ENCODE assay signal across 1 cellular context in the genomic region with DNA sequence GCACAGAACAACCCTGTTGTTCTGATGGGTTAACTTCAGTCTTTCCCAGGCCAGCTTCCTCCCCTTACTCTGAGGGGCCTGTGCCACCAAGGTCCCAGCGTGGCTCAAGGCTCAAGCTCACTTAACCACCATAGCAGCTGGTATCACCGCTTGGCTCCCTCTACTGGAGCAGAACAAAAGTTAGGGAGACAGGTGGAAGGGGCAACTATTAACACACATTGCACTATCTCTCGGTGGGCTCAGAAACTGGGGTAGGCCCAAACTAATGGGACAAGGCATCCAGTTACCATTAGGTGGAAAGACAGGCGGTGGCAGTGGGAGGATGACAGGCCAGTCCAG.
TF ChIP-seq lines count a peak whose summit lies in the region.

No MANE protein-coding gene starts in this region.

TF ChIP-seq in HepG2, 621 proteins besides CTCF, POLR2A, EP300 and RAD21 (continued from another document and continues in another):
- TF ChIP-seq, protein P1, sequence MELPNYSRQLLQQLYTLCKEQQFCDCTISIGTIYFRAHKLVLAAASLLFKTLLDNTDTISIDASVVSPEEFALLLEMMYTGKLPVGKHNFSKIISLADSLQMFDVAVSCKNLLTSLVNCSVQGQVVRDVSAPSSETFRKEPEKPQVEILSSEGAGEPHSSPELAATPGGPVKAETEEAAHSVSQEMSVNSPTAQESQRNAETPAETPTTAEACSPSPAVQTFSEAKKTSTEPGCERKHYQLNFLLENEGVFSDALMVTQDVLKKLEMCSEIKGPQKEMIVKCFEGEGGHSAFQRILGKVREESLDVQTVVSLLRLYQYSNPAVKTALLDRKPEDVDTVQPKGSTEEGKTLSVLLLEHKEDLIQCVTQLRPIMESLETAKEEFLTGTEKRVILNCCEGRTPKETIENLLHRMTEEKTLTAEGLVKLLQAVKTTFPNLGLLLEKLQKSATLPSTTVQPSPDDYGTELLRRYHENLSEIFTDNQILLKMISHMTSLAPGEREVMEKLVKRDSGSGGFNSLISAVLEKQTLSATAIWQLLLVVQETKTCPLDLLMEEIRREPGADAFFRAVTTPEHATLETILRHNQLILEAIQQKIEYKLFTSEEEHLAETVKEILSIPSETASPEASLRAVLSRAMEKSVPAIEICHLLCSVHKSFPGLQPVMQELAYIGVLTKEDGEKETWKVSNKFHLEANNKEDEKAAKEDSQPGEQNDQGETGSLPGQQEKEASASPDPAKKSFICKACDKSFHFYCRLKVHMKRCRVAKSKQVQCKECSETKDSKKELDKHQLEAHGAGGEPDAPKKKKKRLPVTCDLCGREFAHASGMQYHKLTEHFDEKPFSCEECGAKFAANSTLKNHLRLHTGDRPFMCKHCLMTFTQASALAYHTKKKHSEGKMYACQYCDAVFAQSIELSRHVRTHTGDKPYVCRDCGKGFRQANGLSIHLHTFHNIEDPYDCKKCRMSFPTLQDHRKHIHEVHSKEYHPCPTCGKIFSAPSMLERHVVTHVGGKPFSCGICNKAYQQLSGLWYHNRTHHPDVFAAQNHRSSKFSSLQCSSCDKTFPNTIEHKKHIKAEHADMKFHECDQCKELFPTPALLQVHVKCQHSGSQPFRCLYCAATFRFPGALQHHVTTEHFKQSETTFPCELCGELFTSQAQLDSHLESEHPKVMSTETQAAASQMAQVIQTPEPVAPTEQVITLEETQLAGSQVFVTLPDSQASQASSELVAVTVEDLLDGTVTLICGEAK (IDR thresholded peaks at IDR 0.05) = no peak
- TF ChIP-seq, protein P1 (CRISPR knock-in tag; IDR thresholded peaks at IDR 0.05) = no peak
- TF ChIP-seq HOXA7 (CRISPR knock-in tag; IDR thresholded peaks at IDR 0.05) (no peak), ZNF670 (CRISPR knock-in tag; IDR thresholded peaks at IDR 0.05; ENCODE audit: borderline replicate concordance) (no peak), SALL1 (CRISPR knock-in tag; IDR thresholded peaks at IDR 0.05) (peak; percentile 54; the same call in 1 of the 2 replicates), KLF13 (CRISPR knock-in tag; IDR thresholded peaks at IDR 0.05) (no peak), ZNF773 (CRISPR knock-in tag; IDR thresholded peaks at IDR 0.05; ENCODE audit: borderline replicate concordance) (no peak), RXRB (CRISPR knock-in tag; IDR thresholded peaks at IDR 0.05; ENCODE audit: borderline replicate concordance) (no peak), THYN1 (CRISPR knock-in tag; IDR thresholded peaks at IDR 0.05; ENCODE audit: borderline replicate concordance, low read depth) (no peak), SMARCC2 (IDR thresholded peaks at IDR 0.05) (no peak), ZNF33A (CRISPR knock-in tag; IDR thresholded peaks at IDR 0.05; ENCODE audit: borderline replicate concordance) (no peak), ZNF431 (CRISPR knock-in tag; IDR thresholded peaks at IDR 0.05; ENCODE audit: borderline replicate concordance, low read depth) (no peak), RFX3 (CRISPR knock-in tag; IDR thresholded peaks at IDR 0.05) (no peak), ZNF577 (CRISPR knock-in tag; IDR thresholded peaks at IDR 0.05; ENCODE audit: borderline replicate concordance, low read depth) (no peak)
- TF ChIP-seq, protein P2, sequence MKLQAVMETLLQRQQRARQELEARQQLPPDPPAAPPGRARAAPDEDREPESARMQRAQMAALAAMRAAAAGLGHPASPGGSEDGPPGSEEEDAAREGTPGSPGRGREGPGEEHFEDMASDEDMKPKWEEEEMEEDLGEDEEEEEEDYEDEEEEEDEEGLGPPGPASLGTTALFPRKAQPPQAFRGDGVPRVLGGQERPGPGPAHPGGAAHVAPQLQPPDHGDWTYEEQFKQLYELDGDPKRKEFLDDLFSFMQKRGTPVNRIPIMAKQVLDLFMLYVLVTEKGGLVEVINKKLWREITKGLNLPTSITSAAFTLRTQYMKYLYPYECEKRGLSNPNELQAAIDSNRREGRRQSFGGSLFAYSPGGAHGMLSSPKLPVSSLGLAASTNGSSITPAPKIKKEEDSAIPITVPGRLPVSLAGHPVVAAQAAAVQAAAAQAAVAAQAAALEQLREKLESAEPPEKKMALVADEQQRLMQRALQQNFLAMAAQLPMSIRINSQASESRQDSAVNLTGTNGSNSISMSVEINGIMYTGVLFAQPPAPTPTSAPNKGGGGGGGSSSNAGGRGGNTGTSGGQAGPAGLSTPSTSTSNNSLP (IDR thresholded peaks at IDR 0.05; ENCODE audit: low read depth, low read length) = no peak
- TF ChIP-seq, protein P3, sequence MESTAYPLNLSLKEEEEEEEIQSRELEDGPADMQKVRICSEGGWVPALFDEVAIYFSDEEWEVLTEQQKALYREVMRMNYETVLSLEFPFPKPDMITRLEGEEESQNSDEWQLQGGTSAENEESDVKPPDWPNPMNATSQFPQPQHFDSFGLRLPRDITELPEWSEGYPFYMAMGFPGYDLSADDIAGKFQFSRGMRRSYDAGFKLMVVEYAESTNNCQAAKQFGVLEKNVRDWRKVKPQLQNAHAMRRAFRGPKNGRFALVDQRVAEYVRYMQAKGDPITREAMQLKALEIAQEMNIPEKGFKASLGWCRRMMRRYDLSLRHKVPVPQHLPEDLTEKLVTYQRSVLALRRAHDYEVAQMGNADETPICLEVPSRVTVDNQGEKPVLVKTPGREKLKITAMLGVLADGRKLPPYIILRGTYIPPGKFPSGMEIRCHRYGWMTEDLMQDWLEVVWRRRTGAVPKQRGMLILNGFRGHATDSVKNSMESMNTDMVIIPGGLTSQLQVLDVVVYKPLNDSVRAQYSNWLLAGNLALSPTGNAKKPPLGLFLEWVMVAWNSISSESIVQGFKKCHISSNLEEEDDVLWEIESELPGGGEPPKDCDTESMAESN (CRISPR knock-in tag; conservative IDR thresholded peaks at IDR 0.05) = no peak
- TF ChIP-seq, protein P4, sequence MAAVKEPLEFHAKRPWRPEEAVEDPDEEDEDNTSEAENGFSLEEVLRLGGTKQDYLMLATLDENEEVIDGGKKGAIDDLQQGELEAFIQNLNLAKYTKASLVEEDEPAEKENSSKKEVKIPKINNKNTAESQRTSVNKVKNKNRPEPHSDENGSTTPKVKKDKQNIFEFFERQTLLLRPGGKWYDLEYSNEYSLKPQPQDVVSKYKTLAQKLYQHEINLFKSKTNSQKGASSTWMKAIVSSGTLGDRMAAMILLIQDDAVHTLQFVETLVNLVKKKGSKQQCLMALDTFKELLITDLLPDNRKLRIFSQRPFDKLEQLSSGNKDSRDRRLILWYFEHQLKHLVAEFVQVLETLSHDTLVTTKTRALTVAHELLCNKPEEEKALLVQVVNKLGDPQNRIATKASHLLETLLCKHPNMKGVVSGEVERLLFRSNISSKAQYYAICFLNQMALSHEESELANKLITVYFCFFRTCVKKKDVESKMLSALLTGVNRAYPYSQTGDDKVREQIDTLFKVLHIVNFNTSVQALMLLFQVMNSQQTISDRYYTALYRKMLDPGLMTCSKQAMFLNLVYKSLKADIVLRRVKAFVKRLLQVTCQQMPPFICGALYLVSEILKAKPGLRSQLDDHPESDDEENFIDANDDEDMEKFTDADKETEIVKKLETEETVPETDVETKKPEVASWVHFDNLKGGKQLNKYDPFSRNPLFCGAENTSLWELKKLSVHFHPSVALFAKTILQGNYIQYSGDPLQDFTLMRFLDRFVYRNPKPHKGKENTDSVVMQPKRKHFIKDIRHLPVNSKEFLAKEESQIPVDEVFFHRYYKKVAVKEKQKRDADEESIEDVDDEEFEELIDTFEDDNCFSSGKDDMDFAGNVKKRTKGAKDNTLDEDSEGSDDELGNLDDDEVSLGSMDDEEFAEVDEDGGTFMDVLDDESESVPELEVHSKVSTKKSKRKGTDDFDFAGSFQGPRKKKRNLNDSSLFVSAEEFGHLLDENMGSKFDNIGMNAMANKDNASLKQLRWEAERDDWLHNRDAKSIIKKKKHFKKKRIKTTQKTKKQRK (IDR thresholded peaks at IDR 0.05; ENCODE audit: low read length) = no peak
- TF ChIP-seq, protein P5, sequence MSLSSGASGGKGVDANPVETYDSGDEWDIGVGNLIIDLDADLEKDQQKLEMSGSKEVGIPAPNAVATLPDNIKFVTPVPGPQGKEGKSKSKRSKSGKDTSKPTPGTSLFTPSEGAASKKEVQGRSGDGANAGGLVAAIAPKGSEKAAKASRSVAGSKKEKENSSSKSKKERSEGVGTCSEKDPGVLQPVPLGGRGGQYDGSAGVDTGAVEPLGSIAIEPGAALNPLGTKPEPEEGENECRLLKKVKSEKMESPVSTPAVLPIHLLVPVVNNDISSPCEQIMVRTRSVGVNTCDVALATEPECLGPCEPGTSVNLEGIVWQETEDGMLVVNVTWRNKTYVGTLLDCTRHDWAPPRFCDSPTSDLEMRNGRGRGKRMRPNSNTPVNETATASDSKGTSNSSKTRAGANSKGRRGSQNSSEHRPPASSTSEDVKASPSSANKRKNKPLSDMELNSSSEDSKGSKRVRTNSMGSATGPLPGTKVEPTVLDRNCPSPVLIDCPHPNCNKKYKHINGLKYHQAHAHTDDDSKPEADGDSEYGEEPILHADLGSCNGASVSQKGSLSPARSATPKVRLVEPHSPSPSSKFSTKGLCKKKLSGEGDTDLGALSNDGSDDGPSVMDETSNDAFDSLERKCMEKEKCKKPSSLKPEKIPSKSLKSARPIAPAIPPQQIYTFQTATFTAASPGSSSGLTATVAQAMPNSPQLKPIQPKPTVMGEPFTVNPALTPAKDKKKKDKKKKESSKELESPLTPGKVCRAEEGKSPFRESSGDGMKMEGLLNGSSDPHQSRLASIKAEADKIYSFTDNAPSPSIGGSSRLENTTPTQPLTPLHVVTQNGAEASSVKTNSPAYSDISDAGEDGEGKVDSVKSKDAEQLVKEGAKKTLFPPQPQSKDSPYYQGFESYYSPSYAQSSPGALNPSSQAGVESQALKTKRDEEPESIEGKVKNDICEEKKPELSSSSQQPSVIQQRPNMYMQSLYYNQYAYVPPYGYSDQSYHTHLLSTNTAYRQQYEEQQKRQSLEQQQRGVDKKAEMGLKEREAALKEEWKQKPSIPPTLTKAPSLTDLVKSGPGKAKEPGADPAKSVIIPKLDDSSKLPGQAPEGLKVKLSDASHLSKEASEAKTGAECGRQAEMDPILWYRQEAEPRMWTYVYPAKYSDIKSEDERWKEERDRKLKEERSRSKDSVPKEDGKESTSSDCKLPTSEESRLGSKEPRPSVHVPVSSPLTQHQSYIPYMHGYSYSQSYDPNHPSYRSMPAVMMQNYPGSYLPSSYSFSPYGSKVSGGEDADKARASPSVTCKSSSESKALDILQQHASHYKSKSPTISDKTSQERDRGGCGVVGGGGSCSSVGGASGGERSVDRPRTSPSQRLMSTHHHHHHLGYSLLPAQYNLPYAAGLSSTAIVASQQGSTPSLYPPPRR (CRISPR knock-in tag; IDR thresholded peaks at IDR 0.05; ENCODE audit: borderline replicate concordance) = 0 out of 2 replicates have a peak, but pooled peaks have one; percentile 25
- TF ChIP-seq, protein P6, sequence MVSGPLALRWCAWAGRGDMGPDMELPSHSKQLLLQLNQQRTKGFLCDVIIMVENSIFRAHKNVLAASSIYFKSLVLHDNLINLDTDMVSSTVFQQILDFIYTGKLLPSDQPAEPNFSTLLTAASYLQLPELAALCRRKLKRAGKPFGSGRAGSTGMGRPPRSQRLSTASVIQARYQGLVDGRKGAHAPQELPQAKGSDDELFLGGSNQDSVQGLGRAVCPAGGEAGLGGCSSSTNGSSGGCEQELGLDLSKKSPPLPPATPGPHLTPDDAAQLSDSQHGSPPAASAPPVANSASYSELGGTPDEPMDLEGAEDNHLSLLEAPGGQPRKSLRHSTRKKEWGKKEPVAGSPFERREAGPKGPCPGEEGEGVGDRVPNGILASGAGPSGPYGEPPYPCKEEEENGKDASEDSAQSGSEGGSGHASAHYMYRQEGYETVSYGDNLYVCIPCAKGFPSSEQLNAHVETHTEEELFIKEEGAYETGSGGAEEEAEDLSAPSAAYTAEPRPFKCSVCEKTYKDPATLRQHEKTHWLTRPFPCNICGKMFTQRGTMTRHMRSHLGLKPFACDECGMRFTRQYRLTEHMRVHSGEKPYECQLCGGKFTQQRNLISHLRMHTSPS (CRISPR knock-in tag; IDR thresholded peaks at IDR 0.05; ENCODE audit: low read depth) = peak; percentile 28; the same call in 1 of the 2 replicates
- TF ChIP-seq, protein P7, sequence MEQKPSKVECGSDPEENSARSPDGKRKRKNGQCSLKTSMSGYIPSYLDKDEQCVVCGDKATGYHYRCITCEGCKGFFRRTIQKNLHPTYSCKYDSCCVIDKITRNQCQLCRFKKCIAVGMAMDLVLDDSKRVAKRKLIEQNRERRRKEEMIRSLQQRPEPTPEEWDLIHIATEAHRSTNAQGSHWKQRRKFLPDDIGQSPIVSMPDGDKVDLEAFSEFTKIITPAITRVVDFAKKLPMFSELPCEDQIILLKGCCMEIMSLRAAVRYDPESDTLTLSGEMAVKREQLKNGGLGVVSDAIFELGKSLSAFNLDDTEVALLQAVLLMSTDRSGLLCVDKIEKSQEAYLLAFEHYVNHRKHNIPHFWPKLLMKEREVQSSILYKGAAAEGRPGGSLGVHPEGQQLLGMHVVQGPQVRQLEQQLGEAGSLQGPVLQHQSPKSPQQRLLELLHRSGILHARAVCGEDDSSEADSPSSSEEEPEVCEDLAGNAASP (CRISPR knock-in tag; IDR thresholded peaks at IDR 0.05; ENCODE audit: borderline replicate concordance) = peak; percentile 58; the same call in 1 of the 2 replicates
- TF ChIP-seq, protein P8, sequence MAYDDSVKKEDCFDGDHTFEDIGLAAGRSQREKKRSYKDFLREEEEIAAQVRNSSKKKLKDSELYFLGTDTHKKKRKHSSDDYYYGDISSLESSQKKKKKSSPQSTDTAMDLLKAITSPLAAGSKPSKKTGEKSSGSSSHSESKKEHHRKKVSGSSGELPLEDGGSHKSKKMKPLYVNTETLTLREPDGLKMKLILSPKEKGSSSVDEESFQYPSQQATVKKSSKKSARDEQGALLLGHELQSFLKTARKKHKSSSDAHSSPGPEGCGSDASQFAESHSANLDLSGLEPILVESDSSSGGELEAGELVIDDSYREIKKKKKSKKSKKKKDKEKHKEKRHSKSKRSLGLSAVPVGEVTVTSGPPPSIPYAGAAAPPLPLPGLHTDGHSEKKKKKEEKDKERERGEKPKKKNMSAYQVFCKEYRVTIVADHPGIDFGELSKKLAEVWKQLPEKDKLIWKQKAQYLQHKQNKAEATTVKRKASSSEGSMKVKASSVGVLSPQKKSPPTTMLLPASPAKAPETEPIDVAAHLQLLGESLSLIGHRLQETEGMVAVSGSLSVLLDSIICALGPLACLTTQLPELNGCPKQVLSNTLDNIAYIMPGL (CRISPR knock-in tag; IDR thresholded peaks at IDR 0.05; ENCODE audit: borderline replicate concordance in 1 of 2, low read depth in 1 of 2) = peak; percentile 62 to 73; a peak in 1 of 4 replicates
